ENCODE assay signal across 34 cellular contexts in genomic region chr4:92406488-92406887, GRCh38.
"Had no signal": no experiment of that assay in that cellular context is flagged by ENCODE, and none has a peak within 500 bp of the region (broad histone marks: within the 10 kb centered on the region; RNA-seq: fewer than 3 reads in every experiment).

No MANE protein-coding gene starts in this region.

- DNase-seq: activated CD4-positive, alpha-beta memory T cell treated with anti-CD3 and anti-CD28 coated beads, Interleukin-2, amount 10 ng/mL, durations not matched to agents 7 days and 5 days; activated CD4-positive, alpha-beta T cell treated with anti-CD3 and anti-CD28 coated beads for 1 hour; activated CD4-positive, alpha-beta T cell treated with anti-CD3 and anti-CD28 coated beads for 48 hours; activated CD4-positive, CD25-positive, alpha-beta regulatory T cell; activated CD8-positive, alpha-beta memory T cell treated with anti-CD3 and anti-CD28 coated beads for 24 hours; activated CD8-positive, alpha-beta memory T cell treated with anti-CD3 and anti-CD28 coated beads, Interleukin-2, amount 10 ng/mL, durations not matched to agents 7 days and 5 days; activated CD8-positive, alpha-beta memory T cell treated with anti-CD3 and anti-CD28 coated beads, Interleukin-2, amount 50 U/mL, for 48 hours; activated effector memory CD4-positive, alpha-beta T cell treated with Interleukin-2 at 50 U/mL for 16 hours; activated naive CD4-positive, alpha-beta T cell treated with anti-CD3 and anti-CD28 coated beads, Interleukin-2, amount 10 ng/mL, durations not matched to agents 7 days and 5 days; activated naive CD8-positive, alpha-beta T cell treated with anti-CD3 and anti-CD28 coated beads, Interleukin-2, amount 50 U/mL, for 24 hours; activated T-cell treated with anti-CD3 and anti-CD28 coated beads, Interleukin-2, amount 50 U/mL, for 48 hours; anterior cingulate cortex; brain microvascular endothelial cell; central memory CD4-positive, alpha-beta T cell; Karpas-422; MM.1S; MV-4-11; NCI-H1092; NCI-H146; NCI-H187; NCI-H2029 treated with DMSO at 0.1 percent for 48 hours; NCI-H226; NCI-H446 treated with DMSO at 0.1 percent for 48 hours; NCI-H524; NCI-H69; PC-9; SW 1271; T-helper 1 cell; T-helper 2 cell; T-helper 9 cell had no signal

- H3K36me3 Mint-ChIP-seq: activated CD8-positive, alpha-beta memory T cell treated with anti-CD3 and anti-CD28 coated beads, Interleukin-2, amount 10 ng/mL, durations not matched to agents 7 days and 5 days; activated naive CD4-positive, alpha-beta T cell treated with anti-CD3 and anti-CD28 coated beads, Interleukin-2, amount 10 ng/mL, durations not matched to agents 7 days and 5 days; activated naive CD8-positive, alpha-beta T cell had no signal

- H3K4me1 Mint-ChIP-seq: activated CD4-positive, alpha-beta memory T cell treated with anti-CD3 and anti-CD28 coated beads, Interleukin-2, amount 10 ng/mL, durations not matched to agents 7 days and 5 days; activated CD8-positive, alpha-beta memory T cell treated with anti-CD3 and anti-CD28 coated beads, Interleukin-2, amount 10 ng/mL, durations not matched to agents 7 days and 5 days; activated naive CD4-positive, alpha-beta T cell treated with anti-CD3 and anti-CD28 coated beads, Interleukin-2, amount 10 ng/mL, durations not matched to agents 7 days and 5 days; activated naive CD8-positive, alpha-beta T cell treated with anti-CD3 and anti-CD28 coated beads, Interleukin-2, amount 50 U/mL, for 24 hours had no signal

- H3K4me3 Mint-ChIP-seq: activated CD4-positive, alpha-beta memory T cell treated with anti-CD3 and anti-CD28 coated beads, Interleukin-2, amount 10 ng/mL, durations not matched to agents 7 days and 5 days; activated CD8-positive, alpha-beta memory T cell treated with anti-CD3 and anti-CD28 coated beads, Interleukin-2, amount 10 ng/mL, durations not matched to agents 7 days and 5 days; activated naive CD4-positive, alpha-beta T cell treated with anti-CD3 and anti-CD28 coated beads, Interleukin-2, amount 10 ng/mL, durations not matched to agents 7 days and 5 days; activated naive CD8-positive, alpha-beta T cell; activated naive CD8-positive, alpha-beta T cell treated with anti-CD3 and anti-CD28 coated beads, Interleukin-2, amount 50 U/mL, for 24 hours had no signal

- ATAC-seq: activated CD8-positive, alpha-beta memory T cell treated with anti-CD3 and anti-CD28 coated beads, Interleukin-2, amount 10 ng/mL, durations not matched to agents 7 days and 5 days; activated naive CD8-positive, alpha-beta T cell treated with anti-CD3 and anti-CD28 coated beads, Interleukin-2, amount 50 U/mL, for 24 hours; Right ventricle myocardium inferior had no signal

- H3K27ac ChIP-seq: brain microvascular endothelial cell, PC-9, RWPE1, VCaP had no signal

- H3K36me3 ChIP-seq: brain microvascular endothelial cell had no signal

- H3K4me3 ChIP-seq: PC-9 had no signal

- H3K27me3 Mint-ChIP-seq: activated CD4-positive, alpha-beta memory T cell treated with anti-CD3 and anti-CD28 coated beads, Interleukin-2, amount 10 ng/mL, durations not matched to agents 7 days and 5 days; activated CD8-positive, alpha-beta memory T cell treated with anti-CD3 and anti-CD28 coated beads, Interleukin-2, amount 10 ng/mL, durations not matched to agents 7 days and 5 days; activated naive CD4-positive, alpha-beta T cell treated with anti-CD3 and anti-CD28 coated beads, Interleukin-2, amount 10 ng/mL, durations not matched to agents 7 days and 5 days; activated naive CD8-positive, alpha-beta T cell; activated naive CD8-positive, alpha-beta T cell treated with anti-CD3 and anti-CD28 coated beads, Interleukin-2, amount 50 U/mL, for 24 hours had no signal

- H2AFZ ChIP-seq: PC-9 had no signal

- H3K27me3 ChIP-seq: brain microvascular endothelial cell had no signal

- H3K4me2 ChIP-seq: PC-9 had no signal

- H3K9me3 Mint-ChIP-seq: activated naive CD8-positive, alpha-beta T cell treated with anti-CD3 and anti-CD28 coated beads, Interleukin-2, amount 50 U/mL, for 24 hours had no signal

- H3K27ac Mint-ChIP-seq: activated CD4-positive, alpha-beta memory T cell treated with anti-CD3 and anti-CD28 coated beads, Interleukin-2, amount 10 ng/mL, durations not matched to agents 7 days and 5 days; activated CD8-positive, alpha-beta memory T cell treated with anti-CD3 and anti-CD28 coated beads, Interleukin-2, amount 10 ng/mL, durations not matched to agents 7 days and 5 days; activated naive CD4-positive, alpha-beta T cell treated with anti-CD3 and anti-CD28 coated beads, Interleukin-2, amount 10 ng/mL, durations not matched to agents 7 days and 5 days; activated naive CD8-positive, alpha-beta T cell; activated naive CD8-positive, alpha-beta T cell treated with anti-CD3 and anti-CD28 coated beads, Interleukin-2, amount 50 U/mL, for 24 hours had no signal
